In the genomic region with DNA sequence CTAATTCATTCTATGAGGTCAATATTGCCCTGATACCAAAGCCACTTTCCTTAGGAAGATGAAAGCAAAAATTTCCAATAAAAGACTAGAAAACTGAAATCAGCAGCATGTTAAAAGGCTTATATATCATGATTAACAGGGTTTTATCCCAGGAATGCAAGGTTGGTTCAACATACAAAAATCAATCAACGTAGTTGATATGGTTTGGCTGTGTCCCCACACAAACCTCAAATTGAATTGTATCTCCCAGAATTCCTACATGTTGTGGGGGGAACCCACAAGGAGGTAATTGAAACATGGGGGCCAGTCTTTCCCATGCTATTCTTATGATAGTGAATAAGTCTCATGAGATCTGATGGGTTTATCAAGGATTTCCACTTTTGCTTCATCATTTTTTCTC, we compare ENCODE assay signal across 1 cellular context.
TF ChIP-seq lines count a peak whose summit lies in the region.

No MANE protein-coding gene starts in this region.

TF ChIP-seq in K562, 482 proteins besides CTCF, POLR2A, EP300 and RAD21 (continued from another document):
- TF ChIP-seq ATF3 (IDR thresholded peaks at IDR 0.05) (no peak), ATF3 (CRISPR knock-in tag; conservative IDR thresholded peaks at IDR 0.05) (no peak), ZNF707 (CRISPR knock-in tag; conservative IDR thresholded peaks at IDR 0.05) (no peak), IFI16 (CRISPR knock-in tag; IDR thresholded peaks at IDR 0.05) (no peak), ELK1 (CRISPR knock-in tag; IDR thresholded peaks at IDR 0.05) (no peak), ZSCAN32 (CRISPR knock-in tag; IDR thresholded peaks at IDR 0.05) (no peak), MLX (CRISPR knock-in tag; conservative IDR thresholded peaks at IDR 0.05) (no peak), MYBL2 (IDR thresholded peaks at IDR 0.05; ENCODE audit: low read depth) (no peak), MYBL2 (CRISPR knock-in tag; IDR thresholded peaks at IDR 0.05; ENCODE audit: borderline replicate concordance) (no peak), ZNF347 (CRISPR knock-in tag; IDR thresholded peaks at IDR 0.05; ENCODE audit: low read depth) (no peak), ETV5 (CRISPR knock-in tag; IDR thresholded peaks at IDR 0.05; ENCODE audit: low read depth) (no peak), ZNF57 (CRISPR knock-in tag; IDR thresholded peaks at IDR 0.05) (no peak), MEF2A (IDR thresholded peaks at IDR 0.05; ENCODE audit: control insufficient read depth, low read depth, low read length) (no peak), EHMT2 (IDR thresholded peaks at IDR 0.05) (no peak), MCM5 (IDR thresholded peaks at IDR 0.05; ENCODE audit: low read depth) (no peak), NONO (IDR thresholded peaks at IDR 0.05; ENCODE audit: low read depth in 2 of 2, low read length in 1 of 2) (no peak), FOXA1 (IDR thresholded peaks at IDR 0.05; ENCODE audit: borderline replicate concordance) (no peak), PHF21A (IDR thresholded peaks at IDR 0.05; ENCODE audit: borderline replicate concordance, low read depth) (no peak), HDAC6 (IDR thresholded peaks at IDR 0.05; ENCODE audit: low read depth, low read length) (no peak), SOX6 (IDR thresholded peaks at IDR 0.05) (no peak), HMGN3 (IDR thresholded peaks at IDR 0.05; ENCODE audit: borderline replicate concordance, extremely low read depth, insufficient read length, low read depth, low read length) (no peak)
